1 cellular context compared by ENCODE assay signal in the genomic region with DNA sequence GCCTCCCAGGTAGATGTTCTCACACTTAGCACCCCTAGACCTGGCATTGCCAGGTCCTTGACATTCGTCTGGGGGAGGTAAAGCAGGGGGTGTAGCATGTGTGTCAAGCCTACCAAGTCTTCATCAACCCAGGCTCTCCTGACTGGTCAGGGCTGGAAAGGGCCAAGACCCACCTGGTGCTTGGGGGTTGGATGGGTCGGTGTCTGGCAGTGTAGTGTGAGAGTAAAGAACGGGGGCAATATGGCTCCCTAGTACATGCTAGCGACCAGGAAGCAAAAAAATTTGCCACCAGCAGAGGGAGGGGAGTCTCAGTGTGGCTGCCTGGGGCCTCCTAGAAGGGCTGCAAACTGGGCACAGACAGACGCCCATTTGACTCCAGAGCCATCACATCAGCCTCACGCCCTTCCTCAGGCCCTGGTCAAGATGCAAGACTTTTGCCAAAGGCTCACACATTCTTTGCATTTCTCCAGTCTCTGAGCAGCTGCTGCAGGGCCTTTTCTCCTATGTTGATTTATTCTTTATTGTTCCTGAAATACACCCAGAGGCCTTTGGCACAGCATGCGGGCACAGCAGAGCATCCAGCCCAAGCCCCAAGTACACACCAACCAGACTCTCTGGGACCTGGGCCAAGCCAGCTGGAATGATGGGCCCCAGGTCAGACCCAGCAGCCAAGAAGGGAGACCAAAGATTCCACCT.
TF ChIP-seq lines count a peak whose summit lies in the region.

No MANE protein-coding gene starts in this region.

TF ChIP-seq in HepG2, 621 proteins besides CTCF, POLR2A, EP300 and RAD21:
- no peak for TF ChIP-seq ZBTB49 (CRISPR knock-in tag; IDR thresholded peaks at IDR 0.05; ENCODE audit: borderline replicate concordance)
- peak; percentile 65 for TF ChIP-seq RBM22 (optimal IDR thresholded peaks at IDR 0.05; ENCODE audit: low read length)
- TF ChIP-seq SMC3 (IDR thresholded peaks at IDR 0.05; ENCODE audit: low read length), result peak; percentile 11; the same call in 1 of the 2 replicates
- peak; percentile 57; the same call in 1 of the 2 replicates for TF ChIP-seq TFAP4 (IDR thresholded peaks at IDR 0.05; ENCODE audit: borderline replicate concordance, low read depth)
- no peak for TF ChIP-seq ZNF234 (CRISPR knock-in tag; conservative IDR thresholded peaks at IDR 0.05)
- no peak for TF ChIP-seq BRD4 (CRISPR knock-in tag; IDR thresholded peaks at IDR 0.05)
- no peak for TF ChIP-seq ZNF530 (CRISPR knock-in tag; IDR thresholded peaks at IDR 0.05; ENCODE audit: low read depth)
- TF ChIP-seq FOXO4 (CRISPR knock-in tag; conservative IDR thresholded peaks at IDR 0.05), result 0 out of 2 replicates have a peak, but pooled peaks have one; percentile 80
TF ChIP-seq in HepG2: peak in this region for 4.
